ENCODE assay signal across 8 cellular contexts in genomic region chr12:14403711-14404164, GRCh38. TPM values are rescaled to one million over a fixed set of nuclear protein-coding genes. Genes with fewer than 3 reads are reported as not detected.
DNase-seq lines count a peak whose midpoint lies in the region; ATAC-seq, FAIRE-seq and TF ChIP-seq lines count a peak whose summit lies in the region.

No MANE protein-coding gene starts in this region.

- peaks cover 17% of the 10 kb centered on the region; the same call in 2 of the 3 replicates for H3K9me3 ChIP-seq in A549
- peaks cover 0 to 5% (median 0%) of the 10 kb centered on the region in 4 donors for H3K9me3 ChIP-seq in right lobe of liver
- peaks cover 18% of the 10 kb centered on the region for H3K9me3 ChIP-seq in upper lobe of right lung

- TF ChIP-seq CTCF in A549 (IDR thresholded peaks at IDR 0.05), result no peak
- no peak for TF ChIP-seq CTCF in right lobe of liver (IDR thresholded peaks at IDR 0.05)
- no peak for TF ChIP-seq CTCF in upper lobe of right lung (IDR thresholded peaks at IDR 0.05)

- FAIRE-seq in A549 (lab: Jason Lieb, UNC) (no peak), GM12891 (lab: Jason Lieb, UNC) (no peak)

- intact Hi-C loops in right lobe of liver (cut with DNase I) (no loop called here), upper lobe of right lung (cut with DNase I) (no loop called here)

- 71% methylated on average over 1 of the region's 1 CpG for WGBS in A549 (ENCODE audit: missing lambda C conversion rate)
- 4% methylated on average over 1 of the region's 1 CpG for WGBS in right lobe of liver (ENCODE audit: insufficient coverage, low coverage, low lambda C conversion rate, missing lambda C conversion rate)

- H3K27ac ChIP-seq in A549 (peak overlapping the region in 1 of 2 experiments; percentile 53; a peak in 2 of 6 replicates), right lobe of liver (peak overlapping the region in 2 of 3 donors; percentile 16 to 27), upper lobe of right lung (peak overlapping the region; percentile 33)

- TF ChIP-seq EP300 in A549 (IDR thresholded peaks at IDR 0.05), result no peak

- no peak for TF ChIP-seq RAD21 in A549 (conservative IDR thresholded peaks at IDR 0.05 in 1 of 2, IDR thresholded peaks at IDR 0.05 in 1 of 2)

- DNase-seq in A549 (ENCODE audit: low read depth in 1 of 2, low spot score in 1 of 2), result peak in 1 of 2 experiments; percentile 30
- no peak for DNase-seq in GM12891 (ENCODE audit: insufficient read length, low spot score)
- DNase-seq in NCI-H748 treated with DMSO at 0.1 percent for 48 hours (lab: John Stamatoyannopoulos, UW), result peak; percentile 72
- peak; percentile 55 to 91 for DNase-seq in cerebellar nuclear complex (lab: John Stamatoyannopoulos, UW)
- no peak for DNase-seq in right lobe of liver
- DNase-seq in upper lobe of right lung, result no peak
- DNase-seq in NK-92 treated with Interleukin-12 subunit alpha and Interleukin-12 subunit beta, amount 100 ng/mL, for 24 hours (lab: John Stamatoyannopoulos, UW), result no peak

- ATAC-seq in A549 (peak in 1 of 2 experiments; percentile 63; a peak in 3 of 6 replicates), HG03521 (IDR thresholded peaks at IDR 0.05; ENCODE audit: unreplicated experiment) (peak; percentile 43), right lobe of liver (peak; percentile 81 to 90 (median 90)), upper lobe of right lung (peak; percentile 32)

- CTCF ChIA-PET in A549 (lab: Yijun Ruan, JAX), result no interaction called here

- H3K4me2 ChIP-seq in A549, result peak overlapping the region; percentile 57

- POLR2A ChIA-PET in A549 (lab: Yijun Ruan, JAX), result no interaction called here

- H3K36me3 ChIP-seq in right lobe of liver (no peaks in the 10 kb centered on the region), upper lobe of right lung (no peaks in the 10 kb centered on the region)

- H3K27me3 ChIP-seq in right lobe of liver (no peaks in the 10 kb centered on the region), upper lobe of right lung (no peaks in the 10 kb centered on the region)

- TF ChIP-seq POLR2A in A549 (IDR thresholded peaks at IDR 0.05; ENCODE audit: low read length), result no peak
- TF ChIP-seq POLR2A in GM12891 (IDR thresholded peaks at IDR 0.05; ENCODE audit: low read depth, low read length), result no peak
- TF ChIP-seq POLR2A in right lobe of liver (IDR thresholded peaks at IDR 0.05), result no peak

- H3K4me3 ChIP-seq in A549, result no peak overlapping the region
- H3K4me3 ChIP-seq in right lobe of liver, result peak overlapping the region in 1 of 3 donors; percentile 26
- no peak overlapping the region for H3K4me3 ChIP-seq in upper lobe of right lung

- H3K4me1 ChIP-seq in A549 (peaks cover 11% of the 10 kb centered on the region), right lobe of liver (peaks cover 0 to 34% (median 4%) of the 10 kb centered on the region in 4 donors), upper lobe of right lung (no peaks in the 10 kb centered on the region)

TF ChIP-seq in A549, 52 proteins besides CTCF, POLR2A, EP300 and RAD21 (continues in another document):
- TF ChIP-seq ELK1 (IDR thresholded peaks at IDR 0.05; ENCODE audit: low read depth, low read length) (no peak), JUNB (IDR thresholded peaks at IDR 0.05) (no peak), NPAS2 (CRISPR knock-in tag; IDR thresholded peaks at IDR 0.05; ENCODE audit: borderline replicate concordance) (no peak), SREBF2 (IDR thresholded peaks at IDR 0.05) (no peak), HOXA7 (CRISPR knock-in tag; IDR thresholded peaks at IDR 0.05) (no peak), GATA3 (IDR thresholded peaks at IDR 0.05; ENCODE audit: borderline replicate concordance) (no peak), KDM1A (IDR thresholded peaks at IDR 0.05; ENCODE audit: low read depth) (no peak), ZC3H11A (IDR thresholded peaks at IDR 0.05) (no peak), CHD2 (IDR thresholded peaks at IDR 0.05; ENCODE audit: low read length, partially characterized antibody) (no peak), BHLHE40 (IDR thresholded peaks at IDR 0.05; ENCODE audit: low read depth, low read length) (no peak), MAFK (IDR thresholded peaks at IDR 0.05; ENCODE audit: partially characterized antibody) (no peak), KDM5A (IDR thresholded peaks at IDR 0.05) (no peak), FOSL2 (IDR thresholded peaks at IDR 0.05) (no peak), FOSL2 (CRISPR knock-in tag; IDR thresholded peaks at IDR 0.05) (no peak)

TF ChIP-seq in GM12891, 5 proteins besides CTCF, POLR2A, EP300 and RAD21:
- TF ChIP-seq TAF1 (IDR thresholded peaks at IDR 0.05; ENCODE audit: low read depth, low read length) (no peak), SPI1 (IDR thresholded peaks at IDR 0.05; ENCODE audit: low read depth, low read length) (0 out of 2 replicates have a peak, but pooled peaks have one; percentile 25)
TF ChIP-seq in GM12891: peak in this region for 1.

RNA-seq across cellular contexts. Expression of gene ATF7IP, which starts 38.3 kb away (rescaled TPM):
- 14.2 and 15.2 TPM in 2 replicates for polyA plus RNA-seq in A549 (2011; rRNA removed)
- 2.4 and 2.9 TPM in 2 replicates for polyA plus RNA-seq in A549 (2012; cell fraction: cytosol; rRNA removed)
- 4.5 and 9.7 TPM in 2 replicates for polyA plus RNA-seq in A549 (2012; cell fraction: nucleus; rRNA removed)
- 5.6 to 7.1 TPM (median 6.4 TPM) in 3 replicates for polyA plus RNA-seq in A549 (2017; fragmentation: RNase III; extraction: RNeasy Plus Mini Kit Qiagen cat#74134 plus additional on column Dnase treatment)
- 36.1 and 40.7 TPM in 2 replicates for polyA minus RNA-seq in A549 (2011; rRNA and poly(A)+ RNA removed)
- 14.4 TPM for polyA plus RNA-seq in GM12891 (2012; ENCODE audit: low read depth, missing spikeins)
- total RNA-seq in right lobe of liver, result 10 to 100 TPM; 17.5 to 33.6 (median 27.4) TPM
- 64.0 TPM for total RNA-seq in upper lobe of right lung

Comparison
In these comparisons a context has a peak if more than half of its experiments do, and no peak if none do; other contexts are left out.
1. DNase-seq: peak in NCI-H748 treated with DMSO at 0.1 percent for 48 hours (single experiment) and cerebellar nuclear complex (2 of 2); none in GM12891 (single experiment), right lobe of liver (0 of 3), upper lobe of right lung (single experiment) and NK-92 treated with Interleukin-12 subunit alpha and Interleukin-12 subunit beta, amount 100 ng/mL, for 24 hours (single experiment).